ENCODE assay signal across 8 cellular contexts in the genomic region with DNA sequence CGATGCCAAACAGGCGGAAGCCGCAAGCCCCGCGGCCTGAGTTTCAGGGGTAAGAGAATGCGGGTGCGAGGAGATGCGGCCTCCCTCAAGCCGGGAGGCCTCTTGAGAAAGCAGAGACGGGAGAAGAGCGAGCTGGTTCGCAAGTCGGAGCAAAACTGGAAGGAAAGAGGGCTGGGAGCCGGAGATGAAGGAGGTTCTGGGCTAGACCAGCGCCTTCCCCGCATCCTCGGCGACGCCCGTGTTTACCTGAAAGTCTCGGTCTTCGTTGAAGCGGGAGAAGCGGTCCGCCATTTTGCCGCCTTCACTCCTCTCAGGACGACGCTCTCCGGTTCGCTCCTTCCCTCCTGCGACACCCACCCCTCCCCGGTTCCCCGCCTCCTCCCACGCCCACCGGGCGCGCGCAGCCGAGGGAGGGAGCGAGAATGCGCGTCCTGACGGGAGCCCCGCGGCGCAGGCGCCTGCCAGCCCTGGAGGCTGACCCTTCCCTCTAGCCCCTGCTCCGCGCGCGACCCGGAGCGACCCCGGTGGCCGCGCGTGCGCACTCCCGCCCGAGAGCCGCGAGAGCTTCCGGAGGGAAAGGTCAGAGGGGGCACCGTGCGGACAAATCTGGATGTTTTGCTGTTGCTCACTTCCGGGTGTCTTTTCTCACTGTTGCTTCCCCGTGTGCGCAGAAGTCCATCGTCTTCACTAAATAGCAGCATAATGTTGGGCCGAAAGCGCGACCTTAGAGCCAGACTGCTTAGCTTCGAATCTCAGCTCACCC. TPM values are rescaled to one million over a fixed set of nuclear protein-coding genes. Genes with fewer than 3 reads are reported as not detected.
DNase-seq lines count a peak whose midpoint lies in the region; ATAC-seq and FAIRE-seq lines count a peak whose summit lies in the region.

A gene (minus strand): TSS at position 327 of the 763 bp plus-strand sequence. CDS start 36 bp downstream, at position 291.

- H3K9me3 ChIP-seq in mesenchymal stem cell (ENCODE audit: control insufficient read depth, low read length) = no peaks in the 10 kb centered on the region

- no peak within 1 kb of the TSS for H2BK15ac ChIP-seq in mesenchymal stem cell (ENCODE audit: low read depth, poor library complexity, severe bottlenecking)

- H3K36me3 ChIP-seq in mesenchymal stem cell (ENCODE audit: control insufficient read depth in 1 of 2, insufficient read depth in 2 of 2, low read depth in 1 of 2, low read length in 2 of 2) = peaks cover 0 to 7% of the 10 kb centered on the region in 2 experiments

- peak within 1 kb of the TSS; percentile 77 to 96 for H3K4me3 ChIP-seq in mesenchymal stem cell (ENCODE audit: insufficient read depth in 1 of 2, low read depth in 1 of 2, low read length in 2 of 2)

- H2AFZ ChIP-seq in mesenchymal stem cell (ENCODE audit: low read depth, low read length) = no peak within 1 kb of the TSS

- peak within 1 kb of the TSS; percentile 94 for H3K27ac ChIP-seq in mesenchymal stem cell (ENCODE audit: low read length, poor library complexity, severe bottlenecking)

- H3K9ac ChIP-seq in mesenchymal stem cell (ENCODE audit: low read length) = peak within 1 kb of the TSS; percentile 99

- H3K4me1 Mint-ChIP-seq in effector memory CD8-positive, alpha-beta T cell (ENCODE audit: low read depth in 2 of 2) = peaks cover 24 to 32% of the 10 kb centered on the region in 2 donors

- H3K14ac ChIP-seq in mesenchymal stem cell (ENCODE audit: low read length in 2 of 2) = peak within 1 kb of the TSS in 1 of 2 experiments; percentile 98

- H4K91ac ChIP-seq in mesenchymal stem cell (ENCODE audit: low read length) = peak within 1 kb of the TSS; percentile 12

- H3K18ac ChIP-seq in mesenchymal stem cell (ENCODE audit: low read depth in 1 of 2, low read length in 2 of 2) = peak within 1 kb of the TSS; percentile 86 to 87

- H3K27ac Mint-ChIP-seq in effector memory CD8-positive, alpha-beta T cell = peak within 1 kb of the TSS; percentile 96 to 98

- H3K4me3 Mint-ChIP-seq in effector memory CD8-positive, alpha-beta T cell = peak within 1 kb of the TSS; percentile 93 to 96

- H3K23ac ChIP-seq in mesenchymal stem cell (ENCODE audit: low read length in 2 of 2) = peak within 1 kb of the TSS in 1 of 2 experiments; percentile 97

- H2BK120ac ChIP-seq in mesenchymal stem cell (ENCODE audit: low read depth, low read length) = peak within 1 kb of the TSS; percentile 50

- H3K9me3 Mint-ChIP-seq in effector memory CD8-positive, alpha-beta T cell = no peaks in the 10 kb centered on the region

- peak within 1 kb of the TSS; percentile 91 for H2AK5ac ChIP-seq in mesenchymal stem cell (ENCODE audit: low read length, severe bottlenecking)

- H4K8ac ChIP-seq in mesenchymal stem cell (ENCODE audit: low read length) = peak within 1 kb of the TSS; percentile 94

- no peaks in the 10 kb centered on the region for H3K79me1 ChIP-seq in mesenchymal stem cell (replicated peaks; ENCODE audit: low read length, poor library complexity, severe bottlenecking)

- ATAC-seq in GM21367 (IDR thresholded peaks at IDR 0.05; ENCODE audit: unreplicated experiment) = peak; percentile 78
- peak; percentile 86 for ATAC-seq in effector memory CD8-positive, alpha-beta T cell (replicated peaks)

- peak; percentile 98 for FAIRE-seq in HTR-8/SVneo (lab: Jason Lieb, UNC)

- WGBS in mesenchymal stem cell = 2% methylated on average over 69 of the region's 73 CpGs

- H2BK12ac ChIP-seq in mesenchymal stem cell (ENCODE audit: low read length in 2 of 2) = no peak within 1 kb of the TSS

- peaks cover 5% of the 10 kb centered on the region for H3K4me1 ChIP-seq in mesenchymal stem cell (ENCODE audit: control insufficient read depth, insufficient read depth, low read depth, low read length)

- peak within 1 kb of the TSS; percentile 45 for H2BK5ac ChIP-seq in mesenchymal stem cell (ENCODE audit: low read depth, low read length, poor library complexity, severe bottlenecking)

- H3K4me2 ChIP-seq in mesenchymal stem cell (ENCODE audit: low read length, poor library complexity, severe bottlenecking) = peak within 1 kb of the TSS; percentile 85

- no peaks in the 10 kb centered on the region for H3K27me3 ChIP-seq in mesenchymal stem cell (ENCODE audit: control insufficient read depth in 1 of 2, insufficient read depth in 1 of 2, low read length in 2 of 2)

- peaks cover 6 to 18% of the 10 kb centered on the region in 2 donors for H3K27me3 Mint-ChIP-seq in effector memory CD8-positive, alpha-beta T cell

- DNase-seq in COLO829 (ENCODE audit: low spot score) (peak; percentile 93), HTR-8/SVneo (ENCODE audit: insufficient read length, low spot score) (peak; percentile 99), NOMO-1 treated with DMSO at 0.1 percent for 48 hours (lab: John Stamatoyannopoulos, UW; ENCODE audit: unreplicated experiment) (peak; percentile 93), mesenchymal stem cell (peak; percentile 95)
- peak; percentile 84 to 86 for DNase-seq in activated CD8-positive, alpha-beta memory T cell treated with anti-CD3 and anti-CD28 coated beads for 4 hours (ENCODE audit: low read depth in 2 of 2)
- DNase-seq in effector memory CD8-positive, alpha-beta T cell = peak; percentile 89 to 93 (median 91)
- DNase-seq in stimulated activated CD8-positive, alpha-beta memory T cell treated with anti-CD3 and anti-CD28 coated beads, Interleukin-12 subunit alpha, Interleukin-12 subunit beta, amount 100 ng/mL, for 24 hours (ENCODE audit: extremely low read depth) = peak; percentile 85

- H3K36me3 Mint-ChIP-seq in effector memory CD8-positive, alpha-beta T cell (ENCODE audit: insufficient read depth) = peaks cover 18% of the 10 kb centered on the region

- H3K4ac ChIP-seq in mesenchymal stem cell (ENCODE audit: low read depth in 1 of 2, low read length in 2 of 2) = peak within 1 kb of the TSS; percentile 69 to 75

RNA-seq across cellular contexts. Expression of the gene that starts here (rescaled TPM):
- polyA plus RNA-seq in mesenchymal stem cell (2013, experiment 1 of 2) = 18.3 TPM
- polyA plus RNA-seq in mesenchymal stem cell (2013, experiment 2 of 2) = 17.8 TPM

Comparison
In these comparisons a context has a peak if more than half of its experiments do, and no peak if none do; other contexts are left out.
1. Peak in every context shown above with its lines: DNase-seq, ATAC-seq, H3K4me3 ChIP-seq and H3K27ac ChIP-seq.